In the genomic region with DNA sequence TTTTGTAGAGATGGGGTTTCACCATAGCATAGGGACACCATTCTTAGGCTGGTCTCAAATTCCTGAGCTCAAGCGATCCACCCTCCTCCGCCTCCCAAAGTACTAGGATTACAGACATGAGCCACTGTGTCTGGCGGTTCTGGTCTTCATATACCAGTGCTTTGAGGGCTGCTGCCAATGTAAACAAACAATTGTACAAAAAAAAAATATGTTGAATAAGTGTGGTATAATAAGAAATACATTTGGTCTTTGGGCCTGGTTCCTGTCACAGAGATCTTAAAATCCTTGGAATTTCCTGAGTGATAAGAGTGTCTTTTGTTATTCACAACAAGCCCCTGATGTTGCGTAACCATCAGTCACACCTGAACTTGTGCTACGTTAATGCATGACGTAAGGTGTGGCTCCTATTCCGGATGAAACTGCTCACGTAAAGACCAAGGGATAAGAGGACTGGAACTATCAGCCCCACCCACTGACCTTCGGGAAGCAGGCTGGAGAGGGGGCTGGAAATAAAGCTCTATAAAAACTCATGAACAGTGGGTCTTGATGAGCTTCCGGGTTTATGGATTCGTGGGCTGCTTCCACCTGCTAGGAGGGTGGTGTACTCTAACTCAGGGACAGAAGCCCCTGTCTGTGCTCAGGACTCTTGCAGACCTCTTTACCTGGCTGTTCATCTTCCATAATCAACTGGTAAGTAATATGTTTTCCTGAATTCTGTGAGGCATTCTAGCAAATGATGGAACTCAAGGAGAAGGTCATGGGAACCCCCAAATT, we compare ENCODE assay signal across 8 cellular contexts. TPM values are rescaled to one million over a fixed set of nuclear protein-coding genes. Genes with fewer than 3 reads are reported as not detected.
DNase-seq lines count a peak whose midpoint lies in the region; ATAC-seq lines count a peak whose summit lies in the region.

No MANE protein-coding gene starts in this region.

- no peaks in the 10 kb centered on the region for H3K4me1 ChIP-seq in skeletal muscle tissue (ENCODE audit: control insufficient read depth in 3 of 3, insufficient read depth in 3 of 3, low read length in 3 of 3)

- POLR2A ChIA-PET in activated CD8-positive, alpha-beta T cell treated with anti-CD3 and anti-CD28 coated beads, Interleukin-2, amount 10 ng/mL, durations not matched to agents 7 days and 5 days (lab: Charles Lee), result no interaction called here

- H3K27me3 ChIP-seq in skeletal muscle tissue (ENCODE audit: control insufficient read depth in 3 of 3, insufficient read depth in 3 of 3, low read length in 3 of 3), result no peaks in the 10 kb centered on the region

- DNase-seq in HS-27A (ENCODE audit: low read depth), result peak; percentile 73
- DNase-seq in SW480 (ENCODE audit: low spot score), result peak; percentile 89
- no peak for DNase-seq in left cardiac atrium
- no peak for DNase-seq in activated CD8-positive, alpha-beta T cell treated with anti-CD3 and anti-CD28 coated beads, Interleukin-2, amount 10 ng/mL, durations not matched to agents 7 days and 5 days
- no peak for DNase-seq in DMS114 treated with DMSO at 0.1 percent for 48 hours (lab: John Stamatoyannopoulos, UW; ENCODE audit: unreplicated experiment)
- no peak for DNase-seq in stimulated activated CD4-positive, alpha-beta T cell treated with anti-CD3 and anti-CD28 coated beads, Interleukin-1b, Interleukin-23, amount 100 ng/mL, for 48 hours

- intact Hi-C loops in left cardiac atrium (cut with DNase I), result loop anchor here (5.0 to 10.0 kb wide), 5 partner anchors 141 to 366 kb away; a partner anchor contains a TSS

- no peak overlapping the region for H3K4me3 Mint-ChIP-seq in activated CD8-positive, alpha-beta T cell treated with anti-CD3 and anti-CD28 coated beads, Interleukin-2, amount 10 ng/mL, durations not matched to agents 7 days and 5 days

- peaks cover 6% of the 10 kb centered on the region for H3K27me3 Mint-ChIP-seq in activated CD8-positive, alpha-beta T cell treated with anti-CD3 and anti-CD28 coated beads, Interleukin-2, amount 10 ng/mL, durations not matched to agents 7 days and 5 days (ENCODE audit: low read depth)

- H3K9me3 ChIP-seq in skeletal muscle tissue (ENCODE audit: control insufficient read depth in 3 of 3, low read length in 3 of 3), result no peaks in the 10 kb centered on the region

- peak overlapping the region; percentile 11 for H3K27ac ChIP-seq in skeletal muscle tissue (ENCODE audit: low read depth, low read length)

- H3K4me3 ChIP-seq in skeletal muscle tissue (ENCODE audit: low read length in 3 of 3), result no peak overlapping the region

- peak; percentile 33 to 72 for ATAC-seq in left cardiac atrium
- ATAC-seq in activated CD8-positive, alpha-beta T cell treated with anti-CD3 and anti-CD28 coated beads, Interleukin-2, amount 10 ng/mL, durations not matched to agents 7 days and 5 days, result no peak
- no peak for ATAC-seq in HG02884 (IDR thresholded peaks at IDR 0.05; ENCODE audit: unreplicated experiment)

- H3K27ac Mint-ChIP-seq in activated CD8-positive, alpha-beta T cell treated with anti-CD3 and anti-CD28 coated beads, Interleukin-2, amount 10 ng/mL, durations not matched to agents 7 days and 5 days, result no peak overlapping the region

- no peaks in the 10 kb centered on the region for H3K36me3 Mint-ChIP-seq in activated CD8-positive, alpha-beta T cell treated with anti-CD3 and anti-CD28 coated beads, Interleukin-2, amount 10 ng/mL, durations not matched to agents 7 days and 5 days (ENCODE audit: low read depth)

- H3K9me3 Mint-ChIP-seq in activated CD8-positive, alpha-beta T cell treated with anti-CD3 and anti-CD28 coated beads, Interleukin-2, amount 10 ng/mL, durations not matched to agents 7 days and 5 days (ENCODE audit: insufficient read depth), result no peaks in the 10 kb centered on the region

- H3K9ac ChIP-seq in skeletal muscle tissue (ENCODE audit: low read depth in 1 of 3, low read length in 3 of 3), result no peak overlapping the region

- no peaks in the 10 kb centered on the region for H3K4me1 Mint-ChIP-seq in activated CD8-positive, alpha-beta T cell treated with anti-CD3 and anti-CD28 coated beads, Interleukin-2, amount 10 ng/mL, durations not matched to agents 7 days and 5 days (ENCODE audit: low read depth)

- CTCF ChIA-PET in activated CD8-positive, alpha-beta T cell treated with anti-CD3 and anti-CD28 coated beads, Interleukin-2, amount 10 ng/mL, durations not matched to agents 7 days and 5 days (lab: Charles Lee), result interaction anchor here (0.6 to 3.1 kb wide), 21 partner anchors 14 to 705 kb away, joined by 3 to 28 read pairs (median 3); no protein-coding TSS in a partner anchor

- no peaks in the 10 kb centered on the region for H3K36me3 ChIP-seq in skeletal muscle tissue (ENCODE audit: control insufficient read depth in 3 of 3, insufficient read depth in 3 of 3, low read length in 3 of 3)

RNA-seq across cellular contexts. Expression of a gene that starts 16.5 kb away (rescaled TPM):
- total RNA-seq in left cardiac atrium, result 10 to 100 TPM; 15.7 to 16.5 TPM
- total RNA-seq in skeletal muscle tissue, result 40.7 TPM
- 1 to 10 TPM; 7.9 to 9.0 TPM for total RNA-seq in activated CD8-positive, alpha-beta T cell treated with anti-CD3 and anti-CD28 coated beads, Interleukin-2, amount 10 ng/mL, durations not matched to agents 7 days and 5 days

RNA-seq across cellular contexts. Expression of a gene that starts 18.7 kb away (rescaled TPM):
- total RNA-seq in left cardiac atrium, result 100 to 1,000 TPM in 1 of 2 donors, 10 to 100 TPM in 1; 64.8 to 120 TPM
- total RNA-seq in skeletal muscle tissue, result 246 TPM
- total RNA-seq in activated CD8-positive, alpha-beta T cell treated with anti-CD3 and anti-CD28 coated beads, Interleukin-2, amount 10 ng/mL, durations not matched to agents 7 days and 5 days, result not detected

Comparison
In these comparisons a context has a peak if more than half of its experiments do, and no peak if none do; other contexts are left out.
1. DNase-seq: peak in HS-27A (single experiment) and SW480 (single experiment); none in left cardiac atrium (single experiment), activated CD8-positive, alpha-beta T cell treated with anti-CD3 and anti-CD28 coated beads, Interleukin-2, amount 10 ng/mL, durations not matched to agents 7 days and 5 days (single experiment), DMS114 treated with DMSO at 0.1 percent for 48 hours (single experiment) and stimulated activated CD4-positive, alpha-beta T cell treated with anti-CD3 and anti-CD28 coated beads, Interleukin-1b, Interleukin-23, amount 100 ng/mL, for 48 hours (single experiment).
2. ATAC-seq: peak in left cardiac atrium (2 of 2); none in activated CD8-positive, alpha-beta T cell treated with anti-CD3 and anti-CD28 coated beads, Interleukin-2, amount 10 ng/mL, durations not matched to agents 7 days and 5 days (single experiment) and HG02884 (single experiment).
3. RNA of a gene that starts 18.7 kb away (total RNA-seq): 246 TPM in skeletal muscle tissue (single experiment) and 64.8 to 120 TPM in left cardiac atrium; not detected in activated CD8-positive, alpha-beta T cell treated with anti-CD3 and anti-CD28 coated beads, Interleukin-2, amount 10 ng/mL, durations not matched to agents 7 days and 5 days; every median in the first group is over 10 times any median in the second.